In genomic region chr1:109815809-109816791, GRCh38 we compare ENCODE assay signal across 9 cellular contexts. TPM values are rescaled to one million over a fixed set of nuclear protein-coding genes. Genes with fewer than 3 reads are reported as not detected.
A peak's percentile ranks its signal among the peaks of the same experiment; 100 is the strongest.
DNase-seq lines count a peak whose midpoint lies in the region; ATAC-seq and TF ChIP-seq lines count a peak whose summit lies in the region.
"Had no signal": no experiment of that assay in that cellular context is flagged by ENCODE, and none has a peak within 500 bp of the region (broad histone marks: within the 10 kb centered on the region; RNA-seq: fewer than 3 reads in every experiment).

No MANE protein-coding gene starts in this region.

- in situ Hi-C loops in GM13976 (cut with MboI; ENCODE audit: low sequenced_read_pairs, unreplicated experiment) = no loop called here

- ATAC-seq in GM21528 (IDR thresholded peaks at IDR 0.05; ENCODE audit: low FRiP score, unreplicated experiment) (peak; percentile 88), SK-N-SH treated with all-trans-retinoic acid at 6 μM for 48 hours (no peak)

- peaks cover 7% of the 10 kb centered on the region for H3K36me3 Mint-ChIP-seq in activated T-helper 1 cell treated with anti-CD3 and anti-CD28 coated beads, Interleukin-12 subunit alpha, Interleukin-12 subunit beta, Interleukin-2, Interleukin-4 antibody, amounts not matched to agents 30 ng/mL and 10 ng/mL and 1 ng/mL, durations not matched to agents 14 hours and 24 hours and 36 hours (ENCODE audit: low read depth)

- H3K27me3 ChIP-seq in HL-60 (ENCODE audit: insufficient read depth, poor library complexity, severe bottlenecking) = no peaks in the 10 kb centered on the region

- H3K27ac ChIP-seq in HL-60 (replicated peaks) = peak overlapping the region; percentile 74
- H3K27ac ChIP-seq in substantia nigra (ENCODE audit: low read depth, low read length, poor library complexity, severe bottlenecking) = peak overlapping the region; percentile 26

- DNase-seq in GM13976 (ENCODE audit: low spot score) (peak; percentile 83), HL-60 (ENCODE audit: low read depth in 1 of 2, low spot score in 1 of 2) (peak; percentile 93 to 95), substantia nigra (lab: John Stamatoyannopoulos, UW) (peak in 8 of 49 donors; percentile 28 to 61 (median 39)), NCI-H2171 treated with DMSO at 0.1 percent for 48 hours (lab: John Stamatoyannopoulos, UW) (no peak), DMS153 treated with DMSO at 0.1 percent for 48 hours (lab: John Stamatoyannopoulos, UW; ENCODE audit: unreplicated experiment) (no peak)
- DNase-seq in activated T-helper 1 cell treated with anti-CD3 and anti-CD28 coated beads, Interleukin-12 subunit alpha, Interleukin-12 subunit beta, Interleukin-2, Interleukin-4 antibody, amounts not matched to agents 30 ng/mL and 10 ng/mL and 1 ng/mL, durations not matched to agents 14 hours and 24 hours and 36 hours (ENCODE audit: low spot score) = no peak

- TF ChIP-seq CTCF in GM13976 (IDR thresholded peaks at IDR 0.05; ENCODE audit: borderline replicate concordance, control extremely low read depth, extremely low read depth, insufficient read depth, missing control alignments) = no peak
- no peak for TF ChIP-seq CTCF in HL-60 (IDR thresholded peaks at IDR 0.05; ENCODE audit: insufficient read depth, low read length)

- H3K4me3 Mint-ChIP-seq in activated T-helper 1 cell treated with anti-CD3 and anti-CD28 coated beads, Interleukin-12 subunit alpha, Interleukin-12 subunit beta, Interleukin-2, Interleukin-4 antibody, amounts not matched to agents 30 ng/mL and 10 ng/mL and 1 ng/mL, durations not matched to agents 14 hours and 24 hours and 36 hours = no peak overlapping the region

- intact Hi-C loops in activated T-helper 1 cell treated with anti-CD3 and anti-CD28 coated beads, Interleukin-12 subunit alpha, Interleukin-12 subunit beta, Interleukin-2, Interleukin-4 antibody, amounts not matched to agents 30 ng/mL and 10 ng/mL and 1 ng/mL, durations not matched to agents 14 hours and 24 hours and 36 hours (cut with micrococcal nuclease) = no loop called here

- no peak overlapping the region for H3K4me3 ChIP-seq in HL-60 (replicated peaks; ENCODE audit: insufficient read depth, low read length)

- peaks cover 8% of the 10 kb centered on the region for H3K9me3 Mint-ChIP-seq in activated T-helper 1 cell treated with anti-CD3 and anti-CD28 coated beads, Interleukin-12 subunit alpha, Interleukin-12 subunit beta, Interleukin-2, Interleukin-4 antibody, amounts not matched to agents 30 ng/mL and 10 ng/mL and 1 ng/mL, durations not matched to agents 14 hours and 24 hours and 36 hours

- peaks cover 27% of the 10 kb centered on the region for H3K4me1 Mint-ChIP-seq in activated T-helper 1 cell treated with anti-CD3 and anti-CD28 coated beads, Interleukin-12 subunit alpha, Interleukin-12 subunit beta, Interleukin-2, Interleukin-4 antibody, amounts not matched to agents 30 ng/mL and 10 ng/mL and 1 ng/mL, durations not matched to agents 14 hours and 24 hours and 36 hours (ENCODE audit: low read depth)

- peak overlapping the region; percentile 40 for H3K27ac Mint-ChIP-seq in activated T-helper 1 cell treated with anti-CD3 and anti-CD28 coated beads, Interleukin-12 subunit alpha, Interleukin-12 subunit beta, Interleukin-2, Interleukin-4 antibody, amounts not matched to agents 30 ng/mL and 10 ng/mL and 1 ng/mL, durations not matched to agents 14 hours and 24 hours and 36 hours

- peaks cover 10% of the 10 kb centered on the region for H3K27me3 Mint-ChIP-seq in activated T-helper 1 cell treated with anti-CD3 and anti-CD28 coated beads, Interleukin-12 subunit alpha, Interleukin-12 subunit beta, Interleukin-2, Interleukin-4 antibody, amounts not matched to agents 30 ng/mL and 10 ng/mL and 1 ng/mL, durations not matched to agents 14 hours and 24 hours and 36 hours (ENCODE audit: insufficient read depth)

TF ChIP-seq in SK-N-SH treated with all-trans-retinoic acid at 6 μM for 48 hours, 23 proteins besides CTCF, POLR2A, EP300 and RAD21:
- TF ChIP-seq BACH2 (CRISPR knock-in tag; IDR thresholded peaks at IDR 0.05; ENCODE audit: borderline replicate concordance) (no peak), ZFP30 (CRISPR knock-in tag; IDR thresholded peaks at IDR 0.05) (no peak), ZFP3 (CRISPR knock-in tag; IDR thresholded peaks at IDR 0.05) (no peak), PPARA (CRISPR knock-in tag; IDR thresholded peaks at IDR 0.05; ENCODE audit: borderline replicate concordance) (no peak), ZNF8 (CRISPR knock-in tag; IDR thresholded peaks at IDR 0.05) (no peak), ZC3H10 (CRISPR knock-in tag; IDR thresholded peaks at IDR 0.05) (no peak), GLIS3 (CRISPR knock-in tag; IDR thresholded peaks at IDR 0.05) (no peak), ESRRG (CRISPR knock-in tag; IDR thresholded peaks at IDR 0.05) (no peak), TCF4 (CRISPR knock-in tag; IDR thresholded peaks at IDR 0.05; ENCODE audit: borderline replicate concordance) (no peak), OSR1 (CRISPR knock-in tag; IDR thresholded peaks at IDR 0.05) (no peak)
- TF ChIP-seq, protein P1, sequence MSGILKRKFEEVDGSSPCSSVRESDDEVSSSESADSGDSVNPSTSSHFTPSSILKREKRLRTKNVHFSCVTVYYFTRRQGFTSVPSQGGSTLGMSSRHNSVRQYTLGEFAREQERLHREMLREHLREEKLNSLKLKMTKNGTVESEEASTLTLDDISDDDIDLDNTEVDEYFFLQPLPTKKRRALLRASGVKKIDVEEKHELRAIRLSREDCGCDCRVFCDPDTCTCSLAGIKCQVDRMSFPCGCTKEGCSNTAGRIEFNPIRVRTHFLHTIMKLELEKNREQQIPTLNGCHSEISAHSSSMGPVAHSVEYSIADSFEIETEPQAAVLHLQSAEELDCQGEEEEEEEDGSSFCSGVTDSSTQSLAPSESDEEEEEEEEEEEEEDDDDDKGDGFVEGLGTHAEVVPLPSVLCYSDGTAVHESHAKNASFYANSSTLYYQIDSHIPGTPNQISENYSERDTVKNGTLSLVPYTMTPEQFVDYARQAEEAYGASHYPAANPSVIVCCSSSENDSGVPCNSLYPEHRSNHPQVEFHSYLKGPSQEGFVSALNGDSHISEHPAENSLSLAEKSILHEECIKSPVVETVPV (CRISPR knock-in tag; IDR thresholded peaks at IDR 0.05) = no peak
- TF ChIP-seq, protein P2, sequence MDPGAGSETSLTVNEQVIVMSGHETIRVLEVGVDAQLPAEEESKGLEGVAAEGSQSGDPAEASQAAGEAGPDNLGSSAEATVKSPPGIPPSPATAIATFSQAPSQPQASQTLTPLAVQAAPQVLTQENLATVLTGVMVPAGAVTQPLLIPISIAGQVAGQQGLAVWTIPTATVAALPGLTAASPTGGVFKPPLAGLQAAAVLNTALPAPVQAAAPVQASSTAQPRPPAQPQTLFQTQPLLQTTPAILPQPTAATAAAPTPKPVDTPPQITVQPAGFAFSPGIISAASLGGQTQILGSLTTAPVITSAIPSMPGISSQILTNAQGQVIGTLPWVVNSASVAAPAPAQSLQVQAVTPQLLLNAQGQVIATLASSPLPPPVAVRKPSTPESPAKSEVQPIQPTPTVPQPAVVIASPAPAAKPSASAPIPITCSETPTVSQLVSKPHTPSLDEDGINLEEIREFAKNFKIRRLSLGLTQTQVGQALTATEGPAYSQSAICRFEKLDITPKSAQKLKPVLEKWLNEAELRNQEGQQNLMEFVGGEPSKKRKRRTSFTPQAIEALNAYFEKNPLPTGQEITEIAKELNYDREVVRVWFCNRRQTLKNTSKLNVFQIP (CRISPR knock-in tag; IDR thresholded peaks at IDR 0.05; ENCODE audit: borderline replicate concordance, low read depth) = no peak
TF ChIP-seq in SK-N-SH treated with all-trans-retinoic acid at 6 μM for 48 hours: peak in this region for 0.

RNA-seq across cellular contexts. Expression of gene EPS8L3, which starts 52.4 kb away (rescaled TPM):
- not detected in 2 replicates for total RNA-seq in activated T-helper 1 cell treated with anti-CD3 and anti-CD28 coated beads, Interleukin-12 subunit alpha, Interleukin-12 subunit beta, Interleukin-2, Interleukin-4 antibody, amounts not matched to agents 30 ng/mL and 10 ng/mL and 1 ng/mL, durations not matched to agents 14 hours and 24 hours and 36 hours
- total RNA-seq: skeletal muscle tissue had no signal

Comparison
In these comparisons a context has a peak if more than half of its experiments do, and no peak if none do; other contexts are left out.
1. DNase-seq: peak in GM13976 (single experiment) and HL-60 (2 of 2); none in activated T-helper 1 cell treated with anti-CD3 and anti-CD28 coated beads, Interleukin-12 subunit alpha, Interleukin-12 subunit beta, Interleukin-2, Interleukin-4 antibody, amounts not matched to agents 30 ng/mL and 10 ng/mL and 1 ng/mL, durations not matched to agents 14 hours and 24 hours and 36 hours (single experiment), NCI-H2171 treated with DMSO at 0.1 percent for 48 hours (single experiment) and DMS153 treated with DMSO at 0.1 percent for 48 hours (single experiment).